ENCODE assay signal across 8 cellular contexts in genomic region chr17:47323382-47324223, GRCh38. TPM values are rescaled to one million over a fixed set of nuclear protein-coding genes. Genes with fewer than 3 reads are reported as not detected.
DNase-seq lines count a peak whose midpoint lies in the region; ATAC-seq and TF ChIP-seq lines count a peak whose summit lies in the region.

EFCAB13 (plus strand) TSS chr17:47323955; CDS start chr17:47328354, 4,399 bp downstream.

- peaks cover 14% of the 10 kb centered on the region for H3K4me1 Mint-ChIP-seq in Calu3 (ENCODE audit: low read depth, unreplicated experiment)

- DNase-seq in Calu3, result peak; percentile 99
- peak; percentile 51 for DNase-seq in HT-29 (ENCODE audit: low spot score)
- peak; percentile 84 for DNase-seq in NT2/D1 (ENCODE audit: low read depth, low spot score)
- DNase-seq in activated T-cell treated with anti-CD3 and anti-CD28 coated beads for 1 hour (ENCODE audit: low read depth), result peak; percentile 68
- peak; percentile 71 for DNase-seq in epithelial cell of esophagus (ENCODE audit: low read depth)
- DNase-seq in mucosa of descending colon, result peak; percentile 90 to 93 (median 93)
- DNase-seq in stimulated activated CD8-positive, alpha-beta memory T cell treated with anti-CD3 and anti-CD28 coated beads, Interleukin-4, amount 100 ng/mL, for 1 hour (ENCODE audit: low read depth in 2 of 2, low spot score in 1 of 2), result peak; percentile 39 to 59

- no peak for TF ChIP-seq CTCF in Calu3 (IDR thresholded peaks at IDR 0.05; ENCODE audit: unreplicated experiment)
- TF ChIP-seq CTCF in epithelial cell of esophagus (IDR thresholded peaks at IDR 0.05; ENCODE audit: insufficient read depth, low read depth, low read length, missing control alignments), result no peak
- TF ChIP-seq CTCF in mucosa of descending colon (IDR thresholded peaks at IDR 0.05), result no peak

- no TSS peak for BruUV-seq in Calu3 (replicated peaks; lab: Mats Ljungman, UMichigan)

- H3K27me3 Mint-ChIP-seq in Calu3 (ENCODE audit: unreplicated experiment), result no peaks in the 10 kb centered on the region

- peaks cover 23% of the 10 kb centered on the region for H3K36me3 Mint-ChIP-seq in Calu3 (ENCODE audit: insufficient read depth, unreplicated experiment)

- H3K27ac Mint-ChIP-seq in Calu3 (ENCODE audit: unreplicated experiment), result peak within 1 kb of the TSS; percentile 90

- intact Hi-C loops in Calu3 (cut with micrococcal nuclease; ENCODE audit: unreplicated experiment), result no loop called here
- intact Hi-C loops in mucosa of descending colon (cut with DNase I, micrococcal nuclease), result no loop called here

- ATAC-seq in GM21360 (IDR thresholded peaks at IDR 0.05; ENCODE audit: unreplicated experiment), result peak; percentile 82
- peak; percentile 97 for ATAC-seq in mucosa of descending colon

- H3K4me3 ChIP-seq in NT2/D1 (ENCODE audit: insufficient read length, low read depth), result peak within 1 kb of the TSS; percentile 66
- H3K4me3 ChIP-seq in epithelial cell of esophagus (ENCODE audit: low read length), result peak within 1 kb of the TSS; percentile 76
- H3K4me3 ChIP-seq in mucosa of descending colon, result peak within 1 kb of the TSS; percentile 60

- H3K9ac ChIP-seq in NT2/D1 (ENCODE audit: insufficient read length, low read depth), result peak within 1 kb of the TSS; percentile 79

- H3K36me3 ChIP-seq in NT2/D1 (ENCODE audit: insufficient read depth, insufficient read length, low read length) (no peaks in the 10 kb centered on the region), mucosa of descending colon (ENCODE audit: low read depth) (no peaks in the 10 kb centered on the region)

- no peaks in the 10 kb centered on the region for H3K27me3 ChIP-seq in NT2/D1 (ENCODE audit: insufficient read depth, insufficient read length)

- H3K4me3 Mint-ChIP-seq in Calu3 (ENCODE audit: low read depth, unreplicated experiment), result peak within 1 kb of the TSS; percentile 81

- peaks cover 3% of the 10 kb centered on the region for H3K9me3 Mint-ChIP-seq in Calu3 (ENCODE audit: low read depth, unreplicated experiment)

- H3K4me1 ChIP-seq in NT2/D1 (ENCODE audit: insufficient read depth, insufficient read length), result no peaks in the 10 kb centered on the region
- H3K4me1 ChIP-seq in mucosa of descending colon (ENCODE audit: low read depth), result no peaks in the 10 kb centered on the region

- CTCF ChIA-PET in Calu3 (lab: Charles Lee), result interaction anchor here (0.5 to 1.8 kb wide), 9 partner anchors 8 to 325 kb away, joined by 3 to 14 read pairs (median 3); partner anchors contain the start of gene CDC27

- H3K9me3 ChIP-seq in NT2/D1 (ENCODE audit: insufficient read depth, low read length), result peaks cover 8% of the 10 kb centered on the region; the same call in 1 of the 2 replicates
- no peaks in the 10 kb centered on the region for H3K9me3 ChIP-seq in mucosa of descending colon

RNA-seq across cellular contexts. Expression of gene EFCAB13, which starts in this region (rescaled TPM):
- total RNA-seq in Calu3 (2022), result 21.5 and 25.2 TPM in 2 replicates
- total RNA-seq in HT-29 (2014; rRNA removed; shearing (Covaris generic)), result 0.10 TPM in 1 of 2 replicates, not detected in the other
- total RNA-seq in mucosa of descending colon, result 10 to 100 TPM in 1 of 3 donors, 1 to 10 TPM in 2; 2.7 to 15.3 (median 4.7) TPM

Comparison
In these comparisons a context has a peak if more than half of its experiments do, and no peak if none do; other contexts are left out.
1. Peak in every context shown above with its lines: DNase-seq, ATAC-seq and H3K4me3 ChIP-seq.
2. Peak in DNase-seq in HT-29; RNA of the gene not detected or under 1 TPM.
3. DNase-seq: peak in every context shown above with its lines; median percentile 99 in Calu3; 93 in mucosa of descending colon; 84 in NT2/D1; 71 in epithelial cell of esophagus; 68 in activated T-cell treated with anti-CD3 and anti-CD28 coated beads for 1 hour; 51 in HT-29; 49 in stimulated activated CD8-positive, alpha-beta memory T cell treated with anti-CD3 and anti-CD28 coated beads, Interleukin-4, amount 100 ng/mL, for 1 hour.